33 cellular contexts compared by ENCODE assay signal in genomic region chr7:17354473-17354872, GRCh38.
"Had no signal": no experiment of that assay in that cellular context is flagged by ENCODE, and none has a peak within 500 bp of the region (broad histone marks: within the 10 kb centered on the region; RNA-seq: fewer than 3 reads in every experiment).

No MANE protein-coding gene starts in this region.

- H3K4me3 ChIP-seq: ascending aorta, breast epithelium, cardiac muscle cell, coronary artery, esophagus muscularis mucosa, gastrocnemius medialis, heart right ventricle had no signal

- H3K27me3 ChIP-seq: ascending aorta, breast epithelium, cardiac muscle cell, esophagus muscularis mucosa, foreskin keratinocyte, gastrocnemius medialis, heart right ventricle had no signal

- DNase-seq: activated B cell treated with CpG ODN at 0.5 μM for 24 hours; activated CD4-positive, alpha-beta memory T cell treated with anti-CD3 and anti-CD28 coated beads, Interleukin-2, amount 10 ng/mL, durations not matched to agents 7 days and 5 days; activated CD4-positive, alpha-beta T cell treated with anti-CD3 and anti-CD28 coated beads for 36 hours; activated CD4-positive, alpha-beta T cell treated with anti-CD3 and anti-CD28 coated beads, Interleukin-2, amount 10 ng/mL, durations not matched to agents 7 days and 5 days; activated CD4-positive, alpha-beta T cell treated with anti-CD3 and anti-CD28 coated beads, Interleukin-2, amount 50 U/mL, for 4 hours; activated effector memory CD4-positive, alpha-beta T cell treated with Interleukin-2 at 50 U/mL for 16 hours; activated gamma-delta T cell treated with Interleukin-2 at 50 U/mL for 16 hours; activated naive CD4-positive, alpha-beta T cell treated with anti-CD3 and anti-CD28 coated beads, Interleukin-2, amount 50 U/mL, for 16 hours; activated naive CD4-positive, alpha-beta T cell treated with Interleukin-2 at 50 U/mL for 16 hours; activated naive CD8-positive, alpha-beta T cell treated with anti-CD3 and anti-CD28 coated beads, Interleukin-2, amount 10 ng/mL, durations not matched to agents 7 days and 5 days; activated T-cell treated with anti-CD3 and anti-CD28 coated beads, Interleukin-2, amount 50 U/mL, for 4 hours; central memory CD4-positive, alpha-beta T cell; cerebellar nuclear complex; dermis blood vessel endothelial cell; effector CD4-positive, alpha-beta T cell; effector memory CD8-positive, alpha-beta T cell; foreskin keratinocyte; gastrocnemius medialis; heart right ventricle; SW 1271; T-cell; T1000; WERI-Rb-1 had no signal

- H3K9me3 ChIP-seq: breast epithelium, gastrocnemius medialis had no signal

- ATAC-seq: activated CD4-positive, alpha-beta T cell treated with anti-CD3 and anti-CD28 coated beads for 36 hours; activated CD4-positive, CD25-positive, alpha-beta regulatory T cell treated with anti-CD3 and anti-CD28 coated beads, Interleukin-2, amount 50 U/mL, for 24 hours; activated T-cell treated with anti-CD3 and anti-CD28 coated beads, Interleukin-2, amount 50 U/mL, for 4 hours; activated T-helper 17 cell treated with anti-CD3 and anti-CD28 coated beads, Interleukin-2, amount 50 U/mL, for 72 hours; effector memory CD8-positive, alpha-beta T cell; foreskin keratinocyte; gastrocnemius medialis; heart right ventricle; T-cell had no signal

- H3K27me3 Mint-ChIP-seq: activated B cell treated with CpG ODN at 0.5 μM for 24 hours; activated CD4-positive, alpha-beta memory T cell treated with anti-CD3 and anti-CD28 coated beads, Interleukin-2, amount 10 ng/mL, durations not matched to agents 7 days and 5 days; activated CD4-positive, alpha-beta T cell treated with anti-CD3 and anti-CD28 coated beads for 36 hours; activated CD4-positive, alpha-beta T cell treated with anti-CD3 and anti-CD28 coated beads, Interleukin-2, amount 10 ng/mL, durations not matched to agents 7 days and 5 days; activated naive CD8-positive, alpha-beta T cell treated with anti-CD3 and anti-CD28 coated beads, Interleukin-2, amount 10 ng/mL, durations not matched to agents 7 days and 5 days; activated T-helper 17 cell treated with anti-CD3 and anti-CD28 coated beads, Interleukin-2, amount 50 U/mL, for 72 hours; brain; effector memory CD8-positive, alpha-beta T cell; T-cell had no signal

- H3K4me1 ChIP-seq: ascending aorta, breast epithelium, esophagus muscularis mucosa, foreskin keratinocyte, gastrocnemius medialis, heart right ventricle had no signal

- H3K36me3 ChIP-seq: breast epithelium, cardiac muscle cell, gastrocnemius medialis, WERI-Rb-1 had no signal

- H3K4me1 Mint-ChIP-seq: activated CD4-positive, alpha-beta memory T cell treated with anti-CD3 and anti-CD28 coated beads, Interleukin-2, amount 10 ng/mL, durations not matched to agents 7 days and 5 days; activated CD4-positive, alpha-beta T cell treated with anti-CD3 and anti-CD28 coated beads for 36 hours; activated CD4-positive, alpha-beta T cell treated with anti-CD3 and anti-CD28 coated beads, Interleukin-2, amount 10 ng/mL, durations not matched to agents 7 days and 5 days; brain; T-cell had no signal

- H3K4me3 Mint-ChIP-seq: activated B cell treated with CpG ODN at 0.5 μM for 24 hours; activated CD4-positive, alpha-beta memory T cell treated with anti-CD3 and anti-CD28 coated beads, Interleukin-2, amount 10 ng/mL, durations not matched to agents 7 days and 5 days; activated CD4-positive, alpha-beta T cell treated with anti-CD3 and anti-CD28 coated beads for 36 hours; activated CD4-positive, alpha-beta T cell treated with anti-CD3 and anti-CD28 coated beads, Interleukin-2, amount 10 ng/mL, durations not matched to agents 7 days and 5 days; activated naive CD8-positive, alpha-beta T cell treated with anti-CD3 and anti-CD28 coated beads, Interleukin-2, amount 10 ng/mL, durations not matched to agents 7 days and 5 days; activated T-cell treated with anti-CD3 and anti-CD28 coated beads, Interleukin-2, amount 50 U/mL, for 4 hours; activated T-helper 17 cell treated with anti-CD3 and anti-CD28 coated beads, Interleukin-2, amount 50 U/mL, for 72 hours; brain; effector memory CD8-positive, alpha-beta T cell; T-cell; T-helper 1 cell treated with Interleukin-12 subunit alpha and Interleukin-12 subunit beta and Interleukin-4 antibody, amounts not matched to agents 30 μg/mL and 1 μg/mL, for 36 hours; T-helper 2 cell treated with Interferon-gamma antibody and Interleukin-4, amounts not matched to agents 5 μg/mL and 100 μg/mL, for 36 hours had no signal

- H3K27ac ChIP-seq: ascending aorta, breast epithelium, cardiac muscle cell, coronary artery, esophagus muscularis mucosa, foreskin keratinocyte, gastrocnemius medialis, heart right ventricle, WERI-Rb-1 had no signal

- H3K27ac Mint-ChIP-seq: activated B cell treated with CpG ODN at 0.5 μM for 24 hours; activated CD4-positive, alpha-beta memory T cell treated with anti-CD3 and anti-CD28 coated beads, Interleukin-2, amount 10 ng/mL, durations not matched to agents 7 days and 5 days; activated CD4-positive, alpha-beta T cell treated with anti-CD3 and anti-CD28 coated beads for 36 hours; activated CD4-positive, alpha-beta T cell treated with anti-CD3 and anti-CD28 coated beads, Interleukin-2, amount 10 ng/mL, durations not matched to agents 7 days and 5 days; activated naive CD8-positive, alpha-beta T cell treated with anti-CD3 and anti-CD28 coated beads, Interleukin-2, amount 10 ng/mL, durations not matched to agents 7 days and 5 days; activated T-helper 17 cell treated with anti-CD3 and anti-CD28 coated beads, Interleukin-2, amount 50 U/mL, for 72 hours; brain; effector memory CD8-positive, alpha-beta T cell; T-cell; T-helper 1 cell treated with Interleukin-12 subunit alpha and Interleukin-12 subunit beta and Interleukin-4 antibody, amounts not matched to agents 30 μg/mL and 1 μg/mL, for 36 hours; T-helper 2 cell treated with Interferon-gamma antibody and Interleukin-4, amounts not matched to agents 5 μg/mL and 100 μg/mL, for 36 hours had no signal
